Comparison of ENCODE assay signal across 1 cellular context in the genomic region with DNA sequence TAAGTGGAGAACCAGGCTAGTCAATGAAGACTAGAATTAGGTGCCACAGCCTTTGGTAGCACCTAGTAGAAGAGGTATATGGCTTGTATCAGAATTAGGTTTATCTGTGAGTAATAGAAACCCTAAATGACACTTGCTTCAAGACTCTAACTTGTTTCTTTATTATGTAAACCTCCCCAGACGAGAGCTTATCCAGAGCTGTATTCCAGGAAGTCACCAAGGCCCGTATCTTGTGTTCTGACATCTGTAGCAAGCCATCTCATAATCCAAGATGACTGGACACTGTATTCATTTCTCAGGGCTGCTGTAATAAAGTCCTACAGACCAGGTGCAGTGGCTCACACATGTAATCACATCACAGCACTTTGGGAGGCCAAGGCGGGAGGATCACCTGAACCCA.
TF ChIP-seq lines count a peak whose summit lies in the region.

No MANE protein-coding gene starts in this region.

TF ChIP-seq in K562, 482 proteins besides CTCF, POLR2A, EP300 and RAD21 (continued from another document):
- TF ChIP-seq SFPQ (IDR thresholded peaks at IDR 0.05; ENCODE audit: low read depth, low read length) (no peak), ZNF311 (CRISPR knock-in tag; IDR thresholded peaks at IDR 0.05) (no peak), NR3C1 (CRISPR knock-in tag; IDR thresholded peaks at IDR 0.05) (no peak), IFI16 (CRISPR knock-in tag; IDR thresholded peaks at IDR 0.05) (no peak), GABPB1 (CRISPR knock-in tag; IDR thresholded peaks at IDR 0.05) (no peak), ZNF165 (CRISPR knock-in tag; IDR thresholded peaks at IDR 0.05; ENCODE audit: borderline replicate concordance) (no peak), SRF (CRISPR knock-in tag; IDR thresholded peaks at IDR 0.05) (no peak), ESRRB (CRISPR knock-in tag; IDR thresholded peaks at IDR 0.05; ENCODE audit: borderline replicate concordance) (no peak), MLX (CRISPR knock-in tag; conservative IDR thresholded peaks at IDR 0.05) (no peak)
